8 cellular contexts compared by ENCODE assay signal in genomic region chr10:102419561-102420442, GRCh38. TPM values are rescaled to one million over a fixed set of nuclear protein-coding genes. Genes with fewer than 3 reads are reported as not detected.
A peak's percentile ranks its signal among the peaks of the same experiment; 100 is the strongest.
DNase-seq lines count a peak whose midpoint lies in the region; ATAC-seq and TF ChIP-seq lines count a peak whose summit lies in the region.

No MANE protein-coding gene starts in this region.

- ATAC-seq in stimulated activated effector memory CD8-positive, alpha-beta T cell treated with anti-CD3 and anti-CD28 coated beads, Interleukin-12 subunit alpha, Interleukin-12 subunit beta, amount 100 ng/mL, for 72 hours, result no peak
- no peak for ATAC-seq in GM19328 (IDR thresholded peaks at IDR 0.05; ENCODE audit: unreplicated experiment)

- H3K4me1 Mint-ChIP-seq in activated CD4-positive, alpha-beta T cell treated with anti-CD3 and anti-CD28 coated beads, Interleukin-2, amount 10 ng/mL, durations not matched to agents 24 days and 14 days, result peaks cover 26% of the 10 kb centered on the region
- H3K4me1 Mint-ChIP-seq in stimulated activated effector memory CD8-positive, alpha-beta T cell treated with anti-CD3 and anti-CD28 coated beads, Interleukin-12 subunit alpha, Interleukin-12 subunit beta, amount 100 ng/mL, for 72 hours, result peaks cover 34% of the 10 kb centered on the region

- TF ChIP-seq CTCF in dorsolateral prefrontal cortex (IDR thresholded peaks at IDR 0.05 in 54 of 56, conservative IDR thresholded peaks at IDR 0.05 in 2 of 56; ENCODE audit: low read depth in 1 of 56, partially characterized antibody in 56 of 56), result peak in 13 of 56 donors; percentile 7 to 37 (median 16)

- intact Hi-C loops in activated CD4-positive, alpha-beta T cell treated with anti-CD3 and anti-CD28 coated beads, Interleukin-2, amount 10 ng/mL, durations not matched to agents 24 days and 14 days (cut with micrococcal nuclease), result loop anchor here (1.0 kb wide), 1 partner anchor 268 kb away; the partner anchor contains the start of gene NOLC1
- intact Hi-C loops in dorsolateral prefrontal cortex (cut with DNase I), result loop anchor here (1.0 to 10.0 kb wide), 6 partner anchors 12 to 435 kb away; partner anchors contain the start of genes ACTR1A (in 1 of the 2), BORCS7 (in 1 of the 2), CUEDC2 (in 1 of the 2) and SUFU (in 1 of the 2)

- H3K27me3 ChIP-seq in dorsolateral prefrontal cortex, result peaks cover 0 to 14% (median 0%) of the 10 kb centered on the region in 45 donors

- peaks cover 13% of the 10 kb centered on the region for H3K36me3 Mint-ChIP-seq in activated CD4-positive, alpha-beta T cell treated with anti-CD3 and anti-CD28 coated beads, Interleukin-2, amount 10 ng/mL, durations not matched to agents 24 days and 14 days (ENCODE audit: low read depth)
- H3K36me3 Mint-ChIP-seq in stimulated activated effector memory CD8-positive, alpha-beta T cell treated with anti-CD3 and anti-CD28 coated beads, Interleukin-12 subunit alpha, Interleukin-12 subunit beta, amount 100 ng/mL, for 72 hours, result peaks cover 40% of the 10 kb centered on the region

- H3K27ac ChIP-seq in dorsolateral prefrontal cortex, result peak overlapping the region; percentile 17 to 97 (median 91)

- peak overlapping the region; percentile 96 for H3K4me3 Mint-ChIP-seq in activated CD4-positive, alpha-beta T cell treated with anti-CD3 and anti-CD28 coated beads, Interleukin-2, amount 10 ng/mL, durations not matched to agents 24 days and 14 days
- peak overlapping the region; percentile 98 for H3K4me3 Mint-ChIP-seq in stimulated activated effector memory CD8-positive, alpha-beta T cell treated with anti-CD3 and anti-CD28 coated beads, Interleukin-12 subunit alpha, Interleukin-12 subunit beta, amount 100 ng/mL, for 72 hours

- peak; percentile 48 for DNase-seq in NK-92 treated with Interleukin-12 subunit alpha and Interleukin-12 subunit beta, amount 100 ng/mL, for 24 hours (lab: John Stamatoyannopoulos, UW)
- DNase-seq in NK-92 (lab: John Stamatoyannopoulos, UW; ENCODE audit: unreplicated experiment) (no peak), NCI-H2171 treated with DMSO at 0.1 percent for 48 hours (lab: John Stamatoyannopoulos, UW) (peak; percentile 87), dorsolateral prefrontal cortex (peak in 9 of 10 donors; percentile 63 to 87 (median 80)), medulla oblongata (ENCODE audit: extremely low spot score) (peak; percentile 78)
- peak; percentile 96 for DNase-seq in activated CD4-positive, alpha-beta T cell treated with anti-CD3 and anti-CD28 coated beads, Interleukin-2, amount 10 ng/mL, durations not matched to agents 24 days and 14 days
- peak; percentile 69 to 88 for DNase-seq in stimulated activated effector memory CD8-positive, alpha-beta T cell treated with anti-CD3 and anti-CD28 coated beads, Interleukin-12 subunit alpha, Interleukin-12 subunit beta, amount 100 ng/mL, for 72 hours (ENCODE audit: low spot score in 2 of 2)

- peaks cover 21% of the 10 kb centered on the region for H3K27me3 Mint-ChIP-seq in activated CD4-positive, alpha-beta T cell treated with anti-CD3 and anti-CD28 coated beads, Interleukin-2, amount 10 ng/mL, durations not matched to agents 24 days and 14 days

- peak overlapping the region; percentile 66 to 99 (median 93) for H3K4me3 ChIP-seq in dorsolateral prefrontal cortex

- peak overlapping the region; percentile 95 for H3K27ac Mint-ChIP-seq in activated CD4-positive, alpha-beta T cell treated with anti-CD3 and anti-CD28 coated beads, Interleukin-2, amount 10 ng/mL, durations not matched to agents 24 days and 14 days
- peak overlapping the region; percentile 74 for H3K27ac Mint-ChIP-seq in stimulated activated effector memory CD8-positive, alpha-beta T cell treated with anti-CD3 and anti-CD28 coated beads, Interleukin-12 subunit alpha, Interleukin-12 subunit beta, amount 100 ng/mL, for 72 hours

- H3K9me3 Mint-ChIP-seq in activated CD4-positive, alpha-beta T cell treated with anti-CD3 and anti-CD28 coated beads, Interleukin-2, amount 10 ng/mL, durations not matched to agents 24 days and 14 days, result no peaks in the 10 kb centered on the region
- H3K9me3 Mint-ChIP-seq in stimulated activated effector memory CD8-positive, alpha-beta T cell treated with anti-CD3 and anti-CD28 coated beads, Interleukin-12 subunit alpha, Interleukin-12 subunit beta, amount 100 ng/mL, for 72 hours, result no peaks in the 10 kb centered on the region

RNA-seq across cellular contexts. Expression of gene FBXL15, which starts 0.8 kb away (rescaled TPM):
- total RNA-seq in activated CD4-positive, alpha-beta T cell treated with anti-CD3 and anti-CD28 coated beads, Interleukin-2, amount 10 ng/mL, durations not matched to agents 24 days and 14 days, result 14.0 and 16.4 TPM in 2 replicates
- 10 to 100 TPM; 13.9 to 50.1 (median 32.5) TPM for total RNA-seq in dorsolateral prefrontal cortex

RNA-seq across cellular contexts. Expression of gene PSD, which starts 1.2 kb away (rescaled TPM):
- 10.4 and 12.1 TPM in 2 replicates for total RNA-seq in activated CD4-positive, alpha-beta T cell treated with anti-CD3 and anti-CD28 coated beads, Interleukin-2, amount 10 ng/mL, durations not matched to agents 24 days and 14 days
- 100 to 1,000 TPM in 119 of 120 experiments, 10 to 100 TPM in 1; 92.5 to 483 (median 306) TPM for total RNA-seq in dorsolateral prefrontal cortex

RNA-seq across cellular contexts. Expression of gene CUEDC2, which starts 12.6 kb away (rescaled TPM):
- total RNA-seq in activated CD4-positive, alpha-beta T cell treated with anti-CD3 and anti-CD28 coated beads, Interleukin-2, amount 10 ng/mL, durations not matched to agents 24 days and 14 days, result 64.2 and 67.6 TPM in 2 replicates
- total RNA-seq in dorsolateral prefrontal cortex, result 100 to 1,000 TPM in 6 of 120 experiments, 10 to 100 TPM in 114; 53.3 to 107 (median 81.5) TPM

RNA-seq across cellular contexts. Expression of gene NFKB2, which starts 24.3 kb away (rescaled TPM):
- 300 and 311 TPM in 2 replicates for total RNA-seq in activated CD4-positive, alpha-beta T cell treated with anti-CD3 and anti-CD28 coated beads, Interleukin-2, amount 10 ng/mL, durations not matched to agents 24 days and 14 days
- total RNA-seq in dorsolateral prefrontal cortex, result 10 to 100 TPM in 45 of 120 experiments, 1 to 10 TPM in 75; 3.3 to 26.3 (median 8.5) TPM

RNA-seq across cellular contexts. Expression of gene C10orf95, which starts 31.5 kb away (rescaled TPM):
- 0.33 and 0.52 TPM in 2 replicates for total RNA-seq in activated CD4-positive, alpha-beta T cell treated with anti-CD3 and anti-CD28 coated beads, Interleukin-2, amount 10 ng/mL, durations not matched to agents 24 days and 14 days
- 1 to 10 TPM in 4 of 120 experiments, under 1 TPM in 54, not detected in 62; 0.26 to 1.3 (median 0.45) TPM for total RNA-seq in dorsolateral prefrontal cortex
